Comparison of ENCODE assay signal across 1 cellular context in the genomic region with DNA sequence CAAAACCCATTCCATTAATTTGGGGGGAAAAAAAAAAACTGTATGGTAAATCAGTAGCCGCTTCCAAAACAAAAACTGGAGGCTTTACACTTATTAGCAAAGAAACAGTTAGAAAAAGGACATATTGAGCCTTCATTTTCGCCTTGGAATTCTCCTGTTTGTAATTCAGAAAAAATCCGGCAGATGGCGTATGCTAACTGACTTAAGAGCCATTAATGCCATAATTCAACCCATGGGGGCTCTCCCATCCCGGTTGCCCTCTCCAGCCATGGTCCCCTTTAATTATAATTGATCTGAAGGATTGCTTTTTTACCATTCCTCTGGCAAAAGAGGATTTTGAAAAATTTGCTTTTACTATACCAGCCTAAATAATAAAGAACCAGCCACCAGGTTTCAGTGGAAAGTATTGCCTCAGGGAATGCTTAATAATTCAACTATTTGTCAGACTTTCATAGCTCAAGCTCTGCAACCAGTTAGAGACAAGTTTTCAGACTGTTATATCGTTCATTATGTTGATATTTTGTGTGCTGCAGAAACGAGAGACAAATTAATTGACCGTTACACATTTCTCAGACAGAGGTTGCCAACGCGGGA.
TF ChIP-seq lines count a peak whose summit lies in the region.

No MANE protein-coding gene starts in this region.

TF ChIP-seq in K562, 482 proteins besides CTCF, POLR2A, EP300 and RAD21 (continued from another document):
- TF ChIP-seq, protein P1, sequence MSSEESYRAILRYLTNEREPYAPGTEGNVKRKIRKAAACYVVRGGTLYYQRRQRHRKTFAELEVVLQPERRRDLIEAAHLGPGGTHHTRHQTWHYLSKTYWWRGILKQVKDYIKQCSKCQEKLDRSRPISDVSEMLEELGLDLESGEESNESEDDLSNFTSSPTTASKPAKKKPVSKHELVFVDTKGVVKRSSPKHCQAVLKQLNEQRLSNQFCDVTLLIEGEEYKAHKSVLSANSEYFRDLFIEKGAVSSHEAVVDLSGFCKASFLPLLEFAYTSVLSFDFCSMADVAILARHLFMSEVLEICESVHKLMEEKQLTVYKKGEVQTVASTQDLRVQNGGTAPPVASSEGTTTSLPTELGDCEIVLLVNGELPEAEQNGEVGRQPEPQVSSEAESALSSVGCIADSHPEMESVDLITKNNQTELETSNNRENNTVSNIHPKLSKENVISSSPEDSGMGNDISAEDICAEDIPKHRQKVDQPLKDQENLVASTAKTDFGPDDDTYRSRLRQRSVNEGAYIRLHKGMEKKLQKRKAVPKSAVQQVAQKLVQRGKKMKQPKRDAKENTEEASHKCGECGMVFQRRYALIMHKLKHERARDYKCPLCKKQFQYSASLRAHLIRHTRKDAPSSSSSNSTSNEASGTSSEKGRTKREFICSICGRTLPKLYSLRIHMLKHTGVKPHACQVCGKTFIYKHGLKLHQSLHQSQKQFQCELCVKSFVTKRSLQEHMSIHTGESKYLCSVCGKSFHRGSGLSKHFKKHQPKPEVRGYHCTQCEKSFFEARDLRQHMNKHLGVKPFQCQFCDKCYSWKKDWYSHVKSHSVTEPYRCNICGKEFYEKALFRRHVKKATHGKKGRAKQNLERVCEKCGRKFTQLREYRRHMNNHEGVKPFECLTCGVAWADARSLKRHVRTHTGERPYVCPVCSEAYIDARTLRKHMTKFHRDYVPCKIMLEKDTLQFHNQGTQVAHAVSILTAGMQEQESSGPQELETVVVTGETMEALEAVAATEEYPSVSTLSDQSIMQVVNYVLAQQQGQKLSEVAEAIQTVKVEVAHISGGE (CRISPR knock-in tag; IDR thresholded peaks at IDR 0.05), result no peak
- TF ChIP-seq KDM2B (CRISPR knock-in tag; IDR thresholded peaks at IDR 0.05) (no peak), ETV5 (CRISPR knock-in tag; IDR thresholded peaks at IDR 0.05; ENCODE audit: low read depth) (no peak), MCM3 (IDR thresholded peaks at IDR 0.05) (no peak), SIN3A (IDR thresholded peaks at IDR 0.05; ENCODE audit: borderline replicate concordance in 2 of 2, control insufficient read depth in 1 of 2, low read depth in 2 of 2, low read length in 2 of 2) (no peak), STAT5A (IDR thresholded peaks at IDR 0.05; ENCODE audit: borderline replicate concordance, low read length) (no peak), IRF2 (CRISPR knock-in tag; IDR thresholded peaks at IDR 0.05) (no peak), ZNF143 (CRISPR knock-in tag; IDR thresholded peaks at IDR 0.05) (no peak), ZNF354B (CRISPR knock-in tag; IDR thresholded peaks at IDR 0.05) (no peak), CREBBP (IDR thresholded peaks at IDR 0.05; ENCODE audit: low read depth, low read length) (no peak), ZNF707 (CRISPR knock-in tag; conservative IDR thresholded peaks at IDR 0.05) (no peak), ZNF76 (CRISPR knock-in tag; IDR thresholded peaks at IDR 0.05; ENCODE audit: borderline replicate concordance) (no peak), ARNT (IDR thresholded peaks at IDR 0.05) (no peak)
